ENCODE assay signal across 10 cellular contexts in genomic region chr14:35480119-35480769, GRCh38. TPM values are rescaled to one million over a fixed set of nuclear protein-coding genes. Genes with fewer than 3 reads are reported as not detected.
A peak's percentile ranks its signal among the peaks of the same experiment; 100 is the strongest.
DNase-seq lines count a peak whose midpoint lies in the region; ATAC-seq and TF ChIP-seq lines count a peak whose summit lies in the region.
"Had no signal": no experiment of that assay in that cellular context is flagged by ENCODE, and none has a peak within 500 bp of the region (broad histone marks: within the 10 kb centered on the region; RNA-seq: fewer than 3 reads in every experiment).

No MANE protein-coding gene starts in this region.

- ATAC-seq in GM18873 (IDR thresholded peaks at IDR 0.05; ENCODE audit: low FRiP score, unreplicated experiment) = peak; percentile 92
- peak; percentile 93 for ATAC-seq in GM21717 (IDR thresholded peaks at IDR 0.05; ENCODE audit: unreplicated experiment)
- ATAC-seq in HG03460 (IDR thresholded peaks at IDR 0.05; ENCODE audit: unreplicated experiment) = peak; percentile 90
- ATAC-seq: mucosa of descending colon had no signal

- no peak overlapping the region for H3K27ac ChIP-seq in sigmoid colon
- H3K27ac ChIP-seq: epithelial cell of prostate had no signal

- H3K36me3 ChIP-seq in sigmoid colon = no peaks in the 10 kb centered on the region

- no peak for TF ChIP-seq POLR2A in sigmoid colon (IDR thresholded peaks at IDR 0.05)

- H3K4me1 ChIP-seq in sigmoid colon = no peaks in the 10 kb centered on the region

- DNase-seq in fibroblast of the aortic adventitia (ENCODE audit: low read depth) (peak; percentile 1), putamen (ENCODE audit: low spot score) (no peak), NCI-H187 (lab: John Stamatoyannopoulos, UW) (no peak), sigmoid colon (no peak)
- DNase-seq: KBM-7, mucosa of descending colon had no signal

- WGBS in sigmoid colon, 2 donors = 76 to 79% methylated on average over 7 of the region's 7 CpGs

- no peaks in the 10 kb centered on the region for H3K27me3 ChIP-seq in sigmoid colon

- intact Hi-C loops in sigmoid colon (cut with DNase I) = no loop called here

- no peak overlapping the region for H3K4me3 ChIP-seq in fibroblast of the aortic adventitia (ENCODE audit: low read depth, low read length)
- H3K4me3 ChIP-seq in sigmoid colon = no peak overlapping the region
- H3K4me3 ChIP-seq: mucosa of descending colon had no signal

- TF ChIP-seq CTCF in fibroblast of the aortic adventitia (IDR thresholded peaks at IDR 0.05; ENCODE audit: insufficient read depth, low read length) = no peak
- TF ChIP-seq CTCF in sigmoid colon (IDR thresholded peaks at IDR 0.05) = no peak

- TF ChIP-seq EP300 in sigmoid colon (IDR thresholded peaks at IDR 0.05) = no peak

- no peaks in the 10 kb centered on the region for H3K9me3 ChIP-seq in sigmoid colon
- H3K9me3 ChIP-seq: mucosa of descending colon had no signal

RNA-seq across cellular contexts. Expression of gene INSM2, which starts 53.7 kb away (rescaled TPM):
- total RNA-seq in fibroblast of the aortic adventitia (ENCODE audit: low replicate concordance) (not detected in 2 replicates), sigmoid colon (not detected)
- polyA plus RNA-seq in sigmoid colon = under 1 TPM in 1 of 3 donors, not detected in 2; 0.03 TPM
- total RNA-seq: mucosa of descending colon had no signal
